ENCODE assay signal across 22 cellular contexts in genomic region chr10:76244061-76244686, GRCh38.
"Had no signal": no experiment of that assay in that cellular context is flagged by ENCODE, and none has a peak within 500 bp of the region (broad histone marks: within the 10 kb centered on the region; RNA-seq: fewer than 3 reads in every experiment).

No MANE protein-coding gene starts in this region.

- H3K4me3 ChIP-seq: esophagus muscularis mucosa, gastrocnemius medialis, hepatocyte, sigmoid colon, smooth muscle cell, tibial artery had no signal

- DNase-seq: activated CD4-positive, alpha-beta T cell treated with anti-CD3 and anti-CD28 coated beads for 36 hours; activated CD4-positive, CD25-positive, alpha-beta regulatory T cell; activated naive CD4-positive, alpha-beta T cell treated with Interleukin-2 at 50 U/mL for 16 hours; activated T-cell treated with anti-CD3 and anti-CD28 coated beads for 4 hours; activated T-cell treated with anti-CD3 and anti-CD28 coated beads, Interleukin-2, amount 50 U/mL, for 72 hours; amniotic stem cell; brain microvascular endothelial cell; gastrocnemius medialis; glutamatergic neuron; left cardiac atrium; retina; sigmoid colon; stimulated activated CD4-positive, alpha-beta T cell treated with anti-CD3 and anti-CD28 coated beads, Interleukin-1b, Interleukin-23, amount 100 ng/mL, for 48 hours; stimulated activated CD4-positive, alpha-beta T cell treated with anti-CD3 and anti-CD28 coated beads, Interleukin-4, amount 100 ng/mL, for 4 hours; stimulated activated CD8-positive, alpha-beta memory T cell treated with anti-CD3 and anti-CD28 coated beads, Interleukin-4, amount 100 ng/mL, for 48 hours; stimulated activated naive CD8-positive, alpha-beta T cell treated with anti-CD3 and anti-CD28 coated beads, Interleukin-15, amount 100 ng/mL, for 72 hours; substantia nigra; tibial artery had no signal

- H3K27me3 ChIP-seq: brain microvascular endothelial cell, esophagus muscularis mucosa, gastrocnemius medialis, hepatocyte, sigmoid colon, tibial artery had no signal

- H3K27ac ChIP-seq: brain microvascular endothelial cell, gastrocnemius medialis, hepatocyte, tibial artery had no signal

- ATAC-seq: activated CD4-positive, alpha-beta T cell treated with anti-CD3 and anti-CD28 coated beads for 36 hours; activated T-cell treated with anti-CD3 and anti-CD28 coated beads, Interleukin-2, amount 50 U/mL, for 72 hours; gastrocnemius medialis; left cardiac atrium; stimulated activated memory B cell treated with anti-CD40 and anti-IgM and Interleukin-4, amounts not matched to agents 10 μg/mL and 1 μg/mL and 100 μg/mL, for 72 hours; stimulated activated naive CD8-positive, alpha-beta T cell treated with anti-CD3 and anti-CD28 coated beads, Interleukin-15, amount 100 ng/mL, for 72 hours had no signal

- H3K9me3 ChIP-seq: esophagus muscularis mucosa, gastrocnemius medialis, sigmoid colon, tibial artery had no signal

- H3K36me3 ChIP-seq: brain microvascular endothelial cell, esophagus muscularis mucosa, gastrocnemius medialis, sigmoid colon, tibial artery had no signal

- H3K4me1 ChIP-seq: gastrocnemius medialis, tibial artery had no signal
